25 cellular contexts compared by ENCODE assay signal in genomic region chr20:8805737-8806442, GRCh38.
DNase-seq lines count a peak whose midpoint lies in the region; ATAC-seq, FAIRE-seq and TF ChIP-seq lines count a peak whose summit lies in the region.
"Had no signal": no experiment of that assay in that cellular context is flagged by ENCODE, and none has a peak within 500 bp of the region (broad histone marks: within the 10 kb centered on the region; RNA-seq: fewer than 3 reads in every experiment).

No MANE protein-coding gene starts in this region.

- no peaks in the 10 kb centered on the region for H3K9me2 ChIP-seq in MM.1S (replicated peaks; ENCODE audit: insufficient read depth, low read length)

- H3K4ac ChIP-seq in mesenchymal stem cell (ENCODE audit: low read depth in 1 of 2, low read length in 2 of 2): no peak overlapping the region

- TF ChIP-seq CTCF in MM.1S (IDR thresholded peaks at IDR 0.05; ENCODE audit: low read length) (no peak), bronchial epithelial cell (IDR thresholded peaks at IDR 0.05; ENCODE audit: insufficient read depth, low read length, severe bottlenecking) (no peak)

- peak; percentile 5 for DNase-seq in activated CD4-positive, alpha-beta T cell treated with anti-CD3 and anti-CD28 coated beads for 48 hours
- no peak for DNase-seq in activated CD4-positive, alpha-beta T cell treated with anti-CD3 and anti-CD28 coated beads, Interleukin-2, amount 10 ng/mL, durations not matched to agents 24 days and 14 days
- DNase-seq in MM.1S (peak; percentile 66), bronchial epithelial cell (ENCODE audit: low read depth) (peak; percentile 8), T-helper 17 cell (no peak), mesenchymal stem cell (no peak), cerebellum (ENCODE audit: low spot score) (no peak)
- DNase-seq: activated effector memory CD4-positive, alpha-beta T cell treated with anti-CD3 and anti-CD28 coated beads, Interleukin-2, amount 50 U/mL, for 16 hours; aorta; BE2C; effector CD8-positive, alpha-beta T cell; esophagus squamous epithelium; naive thymus-derived CD8-positive, alpha-beta T cell; NCI-H1048; NCI-H2107; NCI-H524 treated with DMSO at 0.1 percent for 48 hours; pancreas; sigmoid colon; stomach had no signal

- no peak overlapping the region for H3K23ac ChIP-seq in mesenchymal stem cell (ENCODE audit: low read length in 2 of 2)

- no peak overlapping the region for H2BK5ac ChIP-seq in mesenchymal stem cell (ENCODE audit: low read depth, low read length, poor library complexity, severe bottlenecking)

- H4K20me1 ChIP-seq in MM.1S (ENCODE audit: insufficient read depth, low read length): no peaks in the 10 kb centered on the region

- peak overlapping the region; percentile 13; the same call in 1 of the 2 replicates for H2AFZ ChIP-seq in MM.1S (ENCODE audit: low read length)
- no peak overlapping the region for H2AFZ ChIP-seq in mesenchymal stem cell (ENCODE audit: low read depth, low read length)

- H3K27me3 ChIP-seq in MM.1S (replicated peaks; ENCODE audit: insufficient read depth, low read length) (no peaks in the 10 kb centered on the region), bronchial epithelial cell (ENCODE audit: control insufficient read depth, insufficient read depth, low read length) (peaks cover 1% of the 10 kb centered on the region), mesenchymal stem cell (ENCODE audit: control insufficient read depth in 1 of 2, insufficient read depth in 1 of 2, low read length in 2 of 2) (no peaks in the 10 kb centered on the region)
- H3K27me3 ChIP-seq: BE2C, esophagus squamous epithelium, pancreas, sigmoid colon, stomach had no signal

- no peak overlapping the region for H3K9ac ChIP-seq in MM.1S (ENCODE audit: low read length)
- no peak overlapping the region for H3K9ac ChIP-seq in mesenchymal stem cell (ENCODE audit: low read length)

- no peaks in the 10 kb centered on the region for H3K36me3 Mint-ChIP-seq in activated CD4-positive, alpha-beta T cell treated with anti-CD3 and anti-CD28 coated beads, Interleukin-2, amount 10 ng/mL, durations not matched to agents 24 days and 14 days (ENCODE audit: low read depth)
- peaks cover 4% of the 10 kb centered on the region for H3K36me3 Mint-ChIP-seq in T-helper 17 cell (ENCODE audit: low read depth)
- H3K36me3 Mint-ChIP-seq: WTC11 had no signal

- H3K18ac ChIP-seq in mesenchymal stem cell (ENCODE audit: low read depth in 1 of 2, low read length in 2 of 2): no peak overlapping the region

- H3K4me3 Mint-ChIP-seq in activated CD4-positive, alpha-beta T cell treated with anti-CD3 and anti-CD28 coated beads, Interleukin-2, amount 10 ng/mL, durations not matched to agents 24 days and 14 days: no peak overlapping the region
- no peak overlapping the region for H3K4me3 Mint-ChIP-seq in T-helper 17 cell
- H3K4me3 Mint-ChIP-seq: naive thymus-derived CD8-positive, alpha-beta T cell; type B pancreatic cell; WTC11 had no signal

- no peak for FAIRE-seq in bronchial epithelial cell (lab: Jason Lieb, UNC)
- FAIRE-seq: A204.1, pancreas had no signal

- intact Hi-C loops in activated CD4-positive, alpha-beta T cell treated with anti-CD3 and anti-CD28 coated beads, Interleukin-2, amount 10 ng/mL, durations not matched to agents 24 days and 14 days (cut with micrococcal nuclease): no loop called here

- no peak overlapping the region for H3K14ac ChIP-seq in mesenchymal stem cell (ENCODE audit: low read length in 2 of 2)

- 94% methylated on average over 6 of the region's 6 CpGs for WGBS in mesenchymal stem cell

- ATAC-seq in GM18519 (IDR thresholded peaks at IDR 0.05; ENCODE audit: low FRiP score, unreplicated experiment): peak; percentile 49
- no peak for ATAC-seq in T-helper 17 cell
- ATAC-seq: HCT116; naive thymus-derived CD8-positive, alpha-beta T cell; pancreas had no signal

- H3K4me2 ChIP-seq in MM.1S (ENCODE audit: low read depth, low read length): peak overlapping the region; percentile 52
- no peak overlapping the region for H3K4me2 ChIP-seq in mesenchymal stem cell (ENCODE audit: low read length, poor library complexity, severe bottlenecking)

- H3K4me1 ChIP-seq in MM.1S (ENCODE audit: low read length) (peaks cover 18% of the 10 kb centered on the region), mesenchymal stem cell (ENCODE audit: control insufficient read depth, insufficient read depth, low read depth, low read length) (peaks cover 6% of the 10 kb centered on the region)

- no peak overlapping the region for H2BK15ac ChIP-seq in mesenchymal stem cell (ENCODE audit: low read depth, poor library complexity, severe bottlenecking)

- peak overlapping the region; percentile 61; the same call in 1 of the 2 replicates for H3K27ac ChIP-seq in MM.1S (ENCODE audit: low read length)
- H3K27ac ChIP-seq in mesenchymal stem cell (ENCODE audit: low read length, poor library complexity, severe bottlenecking): no peak overlapping the region
- H3K27ac ChIP-seq: esophagus squamous epithelium, HL-60, sigmoid colon had no signal

- no peak overlapping the region for H2BK120ac ChIP-seq in mesenchymal stem cell (ENCODE audit: low read depth, low read length)

- H3F3A ChIP-seq in MM.1S (ENCODE audit: insufficient read depth, low read length): peaks cover 13% of the 10 kb centered on the region; the same call in 1 of the 2 replicates

- H3K9me3 ChIP-seq in MM.1S (replicated peaks; ENCODE audit: insufficient read depth, low read length) (no peaks in the 10 kb centered on the region), T-helper 17 cell (ENCODE audit: control insufficient read depth, low read length, poor library complexity, severe bottlenecking) (no peaks in the 10 kb centered on the region), mesenchymal stem cell (ENCODE audit: control insufficient read depth, low read length) (no peaks in the 10 kb centered on the region)
- H3K9me3 ChIP-seq: BE2C, esophagus squamous epithelium, pancreas, sigmoid colon, stomach had no signal

- H2BK12ac ChIP-seq in mesenchymal stem cell (ENCODE audit: low read length in 2 of 2): no peak overlapping the region

- H4K91ac ChIP-seq in mesenchymal stem cell (ENCODE audit: low read length): no peak overlapping the region

- H4K8ac ChIP-seq in mesenchymal stem cell (ENCODE audit: low read length): no peak overlapping the region

- peaks cover 3% of the 10 kb centered on the region for H3K4me1 Mint-ChIP-seq in activated CD4-positive, alpha-beta T cell treated with anti-CD3 and anti-CD28 coated beads, Interleukin-2, amount 10 ng/mL, durations not matched to agents 24 days and 14 days
- peaks cover 2% of the 10 kb centered on the region for H3K4me1 Mint-ChIP-seq in T-helper 17 cell
- H3K4me1 Mint-ChIP-seq: naive thymus-derived CD8-positive, alpha-beta T cell had no signal

- H3K27me3 Mint-ChIP-seq in activated CD4-positive, alpha-beta T cell treated with anti-CD3 and anti-CD28 coated beads, Interleukin-2, amount 10 ng/mL, durations not matched to agents 24 days and 14 days: no peaks in the 10 kb centered on the region
- no peaks in the 10 kb centered on the region for H3K27me3 Mint-ChIP-seq in T-helper 17 cell
- H3K27me3 Mint-ChIP-seq: type B pancreatic cell had no signal

- no peaks in the 10 kb centered on the region for H3K36me3 ChIP-seq in MM.1S (replicated peaks; ENCODE audit: insufficient read depth, low read length)
- H3K36me3 ChIP-seq in bronchial epithelial cell (ENCODE audit: control insufficient read depth, insufficient read depth, low read length): no peaks in the 10 kb centered on the region
- peaks cover 0 to 5% of the 10 kb centered on the region in 2 experiments for H3K36me3 ChIP-seq in mesenchymal stem cell (ENCODE audit: control insufficient read depth in 1 of 2, insufficient read depth in 2 of 2, low read depth in 1 of 2, low read length in 2 of 2)
- H3K36me3 ChIP-seq: BE2C, esophagus squamous epithelium, pancreas, sigmoid colon, stomach had no signal

- H2AK5ac ChIP-seq in mesenchymal stem cell (ENCODE audit: low read length, severe bottlenecking): no peak overlapping the region

- no peaks in the 10 kb centered on the region for H3K9me3 Mint-ChIP-seq in activated CD4-positive, alpha-beta T cell treated with anti-CD3 and anti-CD28 coated beads, Interleukin-2, amount 10 ng/mL, durations not matched to agents 24 days and 14 days
- H3K9me3 Mint-ChIP-seq: type B pancreatic cell, WTC11 had no signal

- no peaks in the 10 kb centered on the region for H3K79me2 ChIP-seq in MM.1S (ENCODE audit: low read length)

- H3K4me3 ChIP-seq in MM.1S (ENCODE audit: low read length) (no peak overlapping the region), bronchial epithelial cell (ENCODE audit: low read depth, low read length) (no peak overlapping the region), mesenchymal stem cell (ENCODE audit: insufficient read depth in 1 of 2, low read depth in 1 of 2, low read length in 2 of 2) (no peak overlapping the region)
- H3K4me3 ChIP-seq: esophagus squamous epithelium, pancreas, sigmoid colon, stomach had no signal

- no peak overlapping the region for H3K27ac Mint-ChIP-seq in activated CD4-positive, alpha-beta T cell treated with anti-CD3 and anti-CD28 coated beads, Interleukin-2, amount 10 ng/mL, durations not matched to agents 24 days and 14 days
- H3K27ac Mint-ChIP-seq in T-helper 17 cell: no peak overlapping the region
- H3K27ac Mint-ChIP-seq: naive thymus-derived CD8-positive, alpha-beta T cell; type B pancreatic cell had no signal

- no peaks in the 10 kb centered on the region for H3K79me1 ChIP-seq in mesenchymal stem cell (replicated peaks; ENCODE audit: low read length, poor library complexity, severe bottlenecking)

Comparison
In these comparisons a context has a peak if more than half of its experiments do, and no peak if none do; other contexts are left out.
1. DNase-seq: peak in activated CD4-positive, alpha-beta T cell treated with anti-CD3 and anti-CD28 coated beads for 48 hours (single experiment), MM.1S (single experiment) and bronchial epithelial cell (single experiment); none in activated CD4-positive, alpha-beta T cell treated with anti-CD3 and anti-CD28 coated beads, Interleukin-2, amount 10 ng/mL, durations not matched to agents 24 days and 14 days (single experiment), T-helper 17 cell (0 of 3), mesenchymal stem cell (single experiment) and cerebellum (single experiment).